Comparison of ENCODE assay signal across 21 cellular contexts in genomic region chr22:48902001-48902869, GRCh38.
DNase-seq lines count a peak whose midpoint lies in the region; ATAC-seq and TF ChIP-seq lines count a peak whose summit lies in the region.
"Had no signal": no experiment of that assay in that cellular context is flagged by ENCODE, and none has a peak within 500 bp of the region (broad histone marks: within the 10 kb centered on the region; RNA-seq: fewer than 3 reads in every experiment).

No MANE protein-coding gene starts in this region.

- intact Hi-C loops in Right ventricle myocardium inferior (cut with DNase I) (no loop called here), left cardiac atrium (cut with DNase I) (no loop called here), sciatic nerve (cut with DNase I) (no loop called here)
- intact Hi-C loops in activated CD4-positive, alpha-beta memory T cell treated with anti-CD3 and anti-CD28 coated beads for 36 hours (cut with micrococcal nuclease), result no loop called here

- peaks cover 20% of the 10 kb centered on the region for H3K27me3 Mint-ChIP-seq in activated CD4-positive, alpha-beta memory T cell treated with anti-CD3 and anti-CD28 coated beads for 36 hours
- H3K27me3 Mint-ChIP-seq: CD4-positive, CD25-positive, alpha-beta regulatory T cell had no signal

- H3K27ac ChIP-seq in coronary artery, result no peak overlapping the region
- H3K27ac ChIP-seq: KMS-11, SJCRH30 had no signal

- POLR2A ChIA-PET in activated CD4-positive, alpha-beta memory T cell treated with anti-CD3 and anti-CD28 coated beads for 36 hours (lab: Charles Lee), result no interaction called here

- H3K4me1 Mint-ChIP-seq in activated CD4-positive, alpha-beta memory T cell treated with anti-CD3 and anti-CD28 coated beads for 36 hours (ENCODE audit: low read depth), result no peaks in the 10 kb centered on the region
- H3K4me1 Mint-ChIP-seq: CD4-positive, CD25-positive, alpha-beta regulatory T cell had no signal

- ATAC-seq in Right ventricle myocardium inferior (no peak), left cardiac atrium (no peak), left lobe of liver (no peak), sciatic nerve (no peak)
- ATAC-seq: HCT116, Panc1 had no signal

- H3K36me3 Mint-ChIP-seq in activated CD4-positive, alpha-beta memory T cell treated with anti-CD3 and anti-CD28 coated beads for 36 hours, result no peaks in the 10 kb centered on the region
- H3K36me3 Mint-ChIP-seq: CD4-positive, CD25-positive, alpha-beta regulatory T cell had no signal

- no peaks in the 10 kb centered on the region for H3K9me3 Mint-ChIP-seq in activated CD4-positive, alpha-beta memory T cell treated with anti-CD3 and anti-CD28 coated beads for 36 hours

- H3K4me3 ChIP-seq in coronary artery, result no peak overlapping the region
- H3K4me3 ChIP-seq: SJCRH30 had no signal

- DNase-seq in Right ventricle myocardium inferior (ENCODE audit: missing footprints) (peak; percentile 58), left cardiac atrium (no peak), left lobe of liver (ENCODE audit: low spot score) (peak; percentile 42), sciatic nerve (ENCODE audit: low spot score) (peak; percentile 49), coronary artery (ENCODE audit: low spot score) (no peak), ACHN (no peak)
- DNase-seq in activated CD4-positive, alpha-beta memory T cell treated with anti-CD3 and anti-CD28 coated beads for 36 hours, result no peak
- DNase-seq: CD4-positive, CD25-positive, alpha-beta regulatory T cell; DMS79; IMR-90; NCI-H1092 treated with DMSO at 0.1 percent for 48 hours; NCI-H1436 treated with DMSO at 0.1 percent for 48 hours; NCI-H1930; NCI-H2227 treated with DMSO at 0.1 percent for 48 hours; NCI-H510A; NCI-H774; NK-92 treated with Interleukin-12 subunit alpha and Interleukin-12 subunit beta, amount 100 ng/mL, for 24 hours; SJCRH30 had no signal

- no peak overlapping the region for H3K27ac Mint-ChIP-seq in activated CD4-positive, alpha-beta memory T cell treated with anti-CD3 and anti-CD28 coated beads for 36 hours
- H3K27ac Mint-ChIP-seq: CD4-positive, CD25-positive, alpha-beta regulatory T cell had no signal

- TF ChIP-seq CTCF in coronary artery (IDR thresholded peaks at IDR 0.05), result no peak

- in situ Hi-C loops in ACHN (cut with HindIII; ENCODE audit: low pct_ligation_motif_present, low pct_unique_long_range_greater_than_20kb, low sequenced_read_pairs), result no loop called here

- CTCF ChIA-PET in activated CD4-positive, alpha-beta memory T cell treated with anti-CD3 and anti-CD28 coated beads for 36 hours (lab: Charles Lee), result no interaction called here

- no peak overlapping the region for H3K4me3 Mint-ChIP-seq in activated CD4-positive, alpha-beta memory T cell treated with anti-CD3 and anti-CD28 coated beads for 36 hours
- H3K4me3 Mint-ChIP-seq: CD4-positive, CD25-positive, alpha-beta regulatory T cell had no signal

Comparison
In these comparisons a context has a peak if more than half of its experiments do, and no peak if none do; other contexts are left out.
1. DNase-seq: peak in Right ventricle myocardium inferior (single experiment), left lobe of liver (single experiment) and sciatic nerve (single experiment); none in left cardiac atrium (single experiment), coronary artery (single experiment), ACHN (single experiment) and activated CD4-positive, alpha-beta memory T cell treated with anti-CD3 and anti-CD28 coated beads for 36 hours (single experiment).